Comparison of ENCODE assay signal across 14 cellular contexts in the genomic region with DNA sequence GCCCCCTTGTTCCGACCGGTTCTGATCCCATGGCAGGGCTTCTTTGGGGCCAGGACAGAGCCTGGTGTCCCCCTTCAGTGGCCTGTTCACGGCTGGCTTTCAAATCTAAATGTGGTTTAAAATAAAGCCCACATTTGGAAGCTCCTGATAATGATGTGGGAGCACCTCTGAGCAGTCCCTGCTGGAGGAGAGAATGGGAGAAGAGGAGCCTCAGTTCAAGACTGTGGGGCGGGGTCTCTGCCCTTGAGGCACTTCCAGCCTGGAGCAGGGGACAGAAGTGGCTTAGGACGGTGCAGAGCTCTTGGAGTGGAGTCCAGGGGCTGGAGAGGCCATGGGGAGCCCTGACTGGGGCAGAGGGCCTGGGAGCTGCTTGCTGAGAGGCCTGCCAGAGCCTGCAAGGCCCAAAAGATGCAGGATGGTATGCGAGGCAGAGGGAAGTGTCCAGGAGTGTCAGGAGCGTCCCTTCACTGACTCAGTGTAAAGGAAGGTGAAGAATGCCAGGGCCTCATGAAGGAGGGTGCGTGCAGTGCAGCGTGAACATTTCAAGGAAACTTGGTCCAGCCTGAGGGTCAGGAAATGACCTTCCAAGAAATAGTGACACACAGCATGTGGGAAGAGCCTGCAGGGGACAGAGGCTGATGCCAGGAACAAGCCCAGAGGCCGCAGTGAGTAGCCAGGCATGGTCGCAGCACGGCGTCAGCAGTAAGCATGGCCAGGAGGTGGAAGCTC. TPM values are rescaled to one million over a fixed set of nuclear protein-coding genes. Genes with fewer than 3 reads are reported as not detected.
DNase-seq lines count a peak whose midpoint lies in the region; ATAC-seq, FAIRE-seq and TF ChIP-seq lines count a peak whose summit lies in the region.
"Had no signal": no experiment of that assay in that cellular context is flagged by ENCODE, and none has a peak within 500 bp of the region (broad histone marks: within the 10 kb centered on the region; RNA-seq: fewer than 3 reads in every experiment).

No MANE protein-coding gene starts in this region.

- no peak overlapping the region for H2AFZ ChIP-seq in K562 (ENCODE audit: low read depth, low read length)

- peaks cover 74% of the 10 kb centered on the region for H3K36me3 Mint-ChIP-seq in CD4-positive, alpha-beta T cell (ENCODE audit: low read depth)
- peaks cover 4 to 82% (median 5%) of the 10 kb centered on the region in 3 donors for H3K36me3 Mint-ChIP-seq in CD8-positive, alpha-beta memory T cell

- ATAC-seq in K562 = no peak
- no peak for ATAC-seq in CD4-positive, alpha-beta T cell (ENCODE audit: poor library complexity)

- CTCF ChIA-PET in AG04450 (lab: Charles Lee) = interaction anchor here (1.3 to 2.2 kb wide), 3 partner anchors 19 to 49 kb away, joined by 3 to 13 read pairs (median 7); a partner anchor contains a TSS
- CTCF ChIA-PET in K562 (lab: Yijun Ruan, JAX; ENCODE audit: low intra/inter-chr PET ratio) = no interaction called here
- CTCF ChIA-PET in CD4-positive, alpha-beta T cell (lab: Charles Lee) = no interaction called here
- CTCF ChIA-PET in CD8-positive, alpha-beta memory T cell (lab: Charles Lee) = no interaction called here

- DNase-seq in AG04450 (ENCODE audit: low read depth, low spot score) = peak; percentile 46
- DNase-seq in HS-27A (ENCODE audit: low read depth) = peak; percentile 88
- DNase-seq in K562 (ENCODE audit: extremely low read depth in 1 of 4, low spot score in 3 of 4) = no peak
- peak; percentile 90 for DNase-seq in kidney glomerular epithelial cell (lab: John Stamatoyannopoulos, UW)
- DNase-seq in small intestine = no peak
- no peak for DNase-seq in CD4-positive, alpha-beta T cell
- no peak for DNase-seq in nucleus accumbens (lab: John Stamatoyannopoulos, UW)
- DNase-seq in CD8-positive, alpha-beta memory T cell = no peak
- DNase-seq: activated gamma-delta T cell, erythroblast, Karpas-422, midbrain, substantia nigra had no signal

- no peak for TF ChIP-seq RAD21 in K562 (CRISPR knock-in tag; conservative IDR thresholded peaks at IDR 0.05 in 1 of 2, IDR thresholded peaks at IDR 0.05 in 1 of 2)

- H3K4me3 ChIP-seq in AG04450 (ENCODE audit: low read depth, low read length) = no peak overlapping the region
- H3K4me3 ChIP-seq in K562 = no peak overlapping the region
- H3K4me3 ChIP-seq in small intestine (ENCODE audit: low read depth in 1 of 2, low read length in 2 of 2) = no peak overlapping the region
- no peak overlapping the region for H3K4me3 ChIP-seq in CD8-positive, alpha-beta memory T cell (ENCODE audit: low read length)

- FAIRE-seq in K562 (lab: Jason Lieb, UNC) = no peak
- FAIRE-seq in small intestine (lab: Jason Lieb, UNC) = no peak

- H3K27me3 ChIP-seq in AG04450 (ENCODE audit: control insufficient read depth, insufficient read depth, low read length) (no peaks in the 10 kb centered on the region), K562 (ENCODE audit: control insufficient read depth in 2 of 2, insufficient read depth in 2 of 2, low read length in 2 of 2) (no peaks in the 10 kb centered on the region), small intestine (ENCODE audit: control insufficient read depth in 2 of 2, insufficient read depth in 2 of 2, low read length in 2 of 2) (no peaks in the 10 kb centered on the region)
- H3K27me3 ChIP-seq in CD4-positive, alpha-beta T cell (ENCODE audit: control insufficient read depth, insufficient read depth, low read length) = no peaks in the 10 kb centered on the region
- H3K27me3 ChIP-seq in CD8-positive, alpha-beta memory T cell (ENCODE audit: insufficient read depth, low read length, poor library complexity, severe bottlenecking) = no peaks in the 10 kb centered on the region

- no peak for TF ChIP-seq POLR2A in K562 (conservative IDR thresholded peaks at IDR 0.05)

- in situ Hi-C loops in K562 (cut with MboI) = no loop called here

- peak overlapping the region in 1 of 2 experiments; percentile 48; a peak in 1 of 4 replicates for H3K9ac ChIP-seq in K562 (ENCODE audit: insufficient read depth in 1 of 2, low read depth in 2 of 2, low read length in 2 of 2)

- no peaks in the 10 kb centered on the region for H3K4me1 Mint-ChIP-seq in CD4-positive, alpha-beta T cell (ENCODE audit: low read depth)
- no peaks in the 10 kb centered on the region for H3K4me1 Mint-ChIP-seq in CD8-positive, alpha-beta memory T cell

- no peak for TF ChIP-seq EP300 in K562 (IDR thresholded peaks at IDR 0.05; ENCODE audit: low read length)

- no peak overlapping the region for H3K27ac Mint-ChIP-seq in CD4-positive, alpha-beta T cell
- peak overlapping the region in 3 of 8 donors; percentile 8 to 79 (median 63) for H3K27ac Mint-ChIP-seq in CD8-positive, alpha-beta memory T cell

- peaks cover 5% of the 10 kb centered on the region for H3K9me1 ChIP-seq in K562 (ENCODE audit: control insufficient read depth, insufficient read depth, low read length)

- intact Hi-C loops in K562 (cut with micrococcal nuclease) = no loop called here
- intact Hi-C loops in CD4-positive, alpha-beta T cell (cut with DNase I, micrococcal nuclease) = no loop called here

- H3K9me3 ChIP-seq in AG04450 (ENCODE audit: control insufficient read depth, insufficient read depth, low read length) (no peaks in the 10 kb centered on the region), K562 (replicated peaks; ENCODE audit: control insufficient read depth, insufficient read depth, low read depth, low read length) (no peaks in the 10 kb centered on the region), small intestine (ENCODE audit: control insufficient read depth, low read depth) (no peaks in the 10 kb centered on the region)
- H3K9me3 ChIP-seq in CD4-positive, alpha-beta T cell (ENCODE audit: control insufficient read depth, low read length) = no peaks in the 10 kb centered on the region
- H3K9me3 ChIP-seq in CD8-positive, alpha-beta memory T cell (ENCODE audit: low read length) = no peaks in the 10 kb centered on the region

- no peak for TF ChIP-seq CTCF in AG04450 (IDR thresholded peaks at IDR 0.05; ENCODE audit: low read depth, low read length)
- no peak for TF ChIP-seq CTCF in K562 (IDR thresholded peaks at IDR 0.05 in 2 of 3, conservative IDR thresholded peaks at IDR 0.05 in 1 of 3; ENCODE audit: insufficient read depth in 2 of 3, low read depth in 1 of 3, low read length in 3 of 3)
- no peak for TF ChIP-seq CTCF in CD4-positive, alpha-beta T cell (IDR thresholded peaks at IDR 0.05)

- BruUV-seq in K562 (replicated peaks; lab: Mats Ljungman, UMichigan) = no TSS peak

- H3K4me2 ChIP-seq in K562 (ENCODE audit: insufficient read depth, low read length) = no peak overlapping the region

- H3K27ac ChIP-seq in AG04450 (ENCODE audit: low read depth, low read length) (peak overlapping the region; percentile 87), K562 (ENCODE audit: extremely low read depth, low read depth, low read length) (no peak overlapping the region), small intestine (ENCODE audit: low read depth in 1 of 2, low read length in 1 of 2) (no peak overlapping the region)
- no peak overlapping the region for H3K27ac ChIP-seq in CD4-positive, alpha-beta T cell (ENCODE audit: low read depth, low read length)
- H3K27ac ChIP-seq in CD8-positive, alpha-beta memory T cell (ENCODE audit: low read depth, low read length) = no peak overlapping the region
- H3K27ac ChIP-seq: VCaP had no signal

- no peaks in the 10 kb centered on the region for H3K27me3 Mint-ChIP-seq in CD4-positive, alpha-beta T cell
- no peaks in the 10 kb centered on the region for H3K27me3 Mint-ChIP-seq in CD8-positive, alpha-beta memory T cell

- H3K9me3 Mint-ChIP-seq in CD4-positive, alpha-beta T cell = no peaks in the 10 kb centered on the region
- no peaks in the 10 kb centered on the region for H3K9me3 Mint-ChIP-seq in CD8-positive, alpha-beta memory T cell

- H3K79me2 ChIP-seq in K562 (ENCODE audit: control insufficient read depth, insufficient read depth, low read length) = 0 out of 3 replicates have a peak, but pooled peaks cover 3% of the 10 kb centered on the region

- H3K4me1 ChIP-seq in K562 (replicated peaks in 1 of 2; ENCODE audit: control insufficient read depth in 2 of 2, insufficient read depth in 2 of 2, low read length in 2 of 2) = peaks cover 4 to 14% of the 10 kb centered on the region in 2 experiments; a peak in 3 of 5 replicates
- no peaks in the 10 kb centered on the region for H3K4me1 ChIP-seq in small intestine (ENCODE audit: control insufficient read depth in 2 of 2, insufficient read depth in 1 of 2, low read depth in 1 of 2, low read length in 1 of 2)
- no peaks in the 10 kb centered on the region for H3K4me1 ChIP-seq in CD8-positive, alpha-beta memory T cell (ENCODE audit: insufficient read depth, low read length)

- H4K20me1 ChIP-seq in K562 (replicated peaks; ENCODE audit: control insufficient read depth, insufficient read depth, low read length) = peaks cover 3% of the 10 kb centered on the region; the same call in 1 of the 2 replicates

- no peak overlapping the region for H3K4me3 Mint-ChIP-seq in CD4-positive, alpha-beta T cell
- H3K4me3 Mint-ChIP-seq in CD8-positive, alpha-beta memory T cell = no peak overlapping the region

- WGBS in K562 (ENCODE audit: insufficient coverage, low coverage, missing lambda C conversion rate) = 86% methylated on average over 11 of the region's 13 CpGs
- WGBS in small intestine, 3 donors = 85 to 92% (median 89%) methylated on average over 13 of the region's 13 CpGs

- H3K36me3 ChIP-seq in K562 (ENCODE audit: control insufficient read depth, insufficient read depth, low read length) (peaks cover 95% of the 10 kb centered on the region), small intestine (ENCODE audit: control insufficient read depth in 2 of 2, insufficient read depth in 2 of 2, low read length in 2 of 2) (peaks cover 5 to 20% of the 10 kb centered on the region in 2 donors)
- H3K36me3 ChIP-seq in CD8-positive, alpha-beta memory T cell (ENCODE audit: insufficient read depth, low read length) = peaks cover 5% of the 10 kb centered on the region

- POLR2A ChIA-PET in AG04450 (lab: Yijun Ruan, JAX) (interaction anchor here (0.6 to 0.7 kb wide), 2 partner anchors 10 to 13 kb away, joined by 3 read pairs; no protein-coding TSS in a partner anchor), K562 (lab: Yijun Ruan, JAX) (interaction anchor here (0.6 to 1.0 kb wide), 3 partner anchors 13 to 23 kb away, joined by 3 to 4 read pairs (median 4); a partner anchor contains a TSS)
- POLR2A ChIA-PET in CD4-positive, alpha-beta T cell (lab: Charles Lee) = no interaction called here
- POLR2A ChIA-PET in CD8-positive, alpha-beta memory T cell (lab: Charles Lee) = no interaction called here

RNA-seq across cellular contexts. Expression of a gene that starts 21.1 kb away (rescaled TPM):
- polyA plus RNA-seq in AG04450 (2011; rRNA removed) (6.4 and 6.5 TPM in 2 replicates), K562 (2011; rRNA removed) (3.8 and 4.2 TPM in 2 replicates), K562 (2014; fragmentation: Illumina TruSeq; extraction: Trizol) (9.2 and 11.8 TPM in 2 replicates), K562 (2014; fragmentation: Nextera tagmentation; extraction: Ambion mirVana) (under 1 TPM; 0.55 to 0.81 TPM), K562 (2014; rRNA removed) (7.4 and 7.7 TPM in 2 replicates), small intestine (10 to 100 TPM; 13.5 to 14.7 (median 14.5) TPM)
- polyA minus RNA-seq in AG04450 (2011; rRNA and poly(A)+ RNA removed) = 5.7 and 6.0 TPM in 2 replicates
- total RNA-seq in K562 (2011; cell fraction: chromatin; rRNA removed; ENCODE audit: low replicate concordance) = 12.9 and 18.0 TPM in 2 replicates
- total RNA-seq in K562 (2011; cell fraction: nucleolus; rRNA removed) = 10.0 and 11.0 TPM in 2 replicates
- 11.2 and 11.5 TPM in 2 replicates for total RNA-seq in K562 (2011; cell fraction: nucleoplasm; rRNA removed)
- total RNA-seq in K562 (2014; rRNA removed) (8.6 and 11.5 TPM in 2 replicates), K562 (2014; rRNA removed; fragmentation: Illumina TruSeq; extraction: Trizol) (6.3 and 7.5 TPM in 2 replicates), K562 (2015; rRNA removed; fragmentation: Illumina TruSeq; extraction: Trizol) (10.4 and 10.9 TPM in 2 replicates), K562 (2021) (11.9 and 12.2 TPM in 2 replicates)
- 4.6 and 5.4 TPM in 2 replicates for polyA plus RNA-seq in K562 (2011; cell fraction: cytosol; rRNA removed)
- 4.7 and 8.2 TPM in 2 replicates for polyA plus RNA-seq in K562 (2011; cell fraction: nucleus; rRNA removed)
- 10.8 and 12.4 TPM in 2 replicates for polyA plus RNA-seq in K562 (2012)
- polyA minus RNA-seq in K562 (2011; rRNA and poly(A)+ RNA removed) = 4.9 and 5.9 TPM in 2 replicates
- polyA minus RNA-seq in K562 (2011; cell fraction: cytosol; rRNA and poly(A)+ RNA removed) = 5.5 and 5.6 TPM in 2 replicates
- 3.8 and 6.1 TPM in 2 replicates for polyA minus RNA-seq in K562 (2011; cell fraction: nucleus; rRNA and poly(A)+ RNA removed)
- 10 to 100 TPM; 41.5 to 44.6 TPM for total RNA-seq in CD4-positive, alpha-beta T cell
- total RNA-seq in CD8-positive, alpha-beta memory T cell = 10 to 100 TPM; 15.8 to 16.0 TPM
- polyA plus RNA-seq in CD8-positive, alpha-beta memory T cell = 6.0 TPM

RNA-seq across cellular contexts. Expression of a gene that starts 45.8 kb away (rescaled TPM):
- polyA plus RNA-seq in AG04450 (2011; rRNA removed) (34.5 and 39.4 TPM in 2 replicates), K562 (2011; rRNA removed) (34.9 and 43.4 TPM in 2 replicates), K562 (2014; fragmentation: Illumina TruSeq; extraction: Trizol) (87.3 and 88.7 TPM in 2 replicates), K562 (2014; fragmentation: Nextera tagmentation; extraction: Ambion mirVana) (100 to 1,000 TPM; 125 to 192 TPM), K562 (2014; rRNA removed) (64.3 and 65.9 TPM in 2 replicates), small intestine (10 to 100 TPM; 27.6 to 36.8 (median 27.7) TPM)
- 16.2 and 20.5 TPM in 2 replicates for polyA minus RNA-seq in AG04450 (2011; rRNA and poly(A)+ RNA removed)
- total RNA-seq in K562 (2011; cell fraction: chromatin; rRNA removed; ENCODE audit: low replicate concordance) = 36.2 and 43.9 TPM in 2 replicates
- 32.4 and 37.0 TPM in 2 replicates for total RNA-seq in K562 (2011; cell fraction: nucleolus; rRNA removed)
- total RNA-seq in K562 (2011; cell fraction: nucleoplasm; rRNA removed) = 41.4 and 49.8 TPM in 2 replicates
- total RNA-seq in K562 (2014; rRNA removed) (72.5 and 99.5 TPM in 2 replicates), K562 (2014; rRNA removed; fragmentation: Illumina TruSeq; extraction: Trizol) (86.6 and 90.2 TPM in 2 replicates), K562 (2015; rRNA removed; fragmentation: Illumina TruSeq; extraction: Trizol) (77.4 and 84.4 TPM in 2 replicates), K562 (2021) (59.7 and 63.7 TPM in 2 replicates)
- polyA plus RNA-seq in K562 (2011; cell fraction: cytosol; rRNA removed) = 16.6 and 26.2 TPM in 2 replicates
- 16.0 and 19.8 TPM in 2 replicates for polyA plus RNA-seq in K562 (2011; cell fraction: nucleus; rRNA removed)
- polyA plus RNA-seq in K562 (2012) = 23.4 and 48.5 TPM in 2 replicates
- 59.1 and 61.5 TPM in 2 replicates for polyA minus RNA-seq in K562 (2011; rRNA and poly(A)+ RNA removed)
- polyA minus RNA-seq in K562 (2011; cell fraction: cytosol; rRNA and poly(A)+ RNA removed) = 21.3 and 24.2 TPM in 2 replicates
- polyA minus RNA-seq in K562 (2011; cell fraction: nucleus; rRNA and poly(A)+ RNA removed) = 18.3 and 25.0 TPM in 2 replicates
- 10 to 100 TPM; 55.6 to 58.6 TPM for total RNA-seq in CD4-positive, alpha-beta T cell
- total RNA-seq in CD8-positive, alpha-beta memory T cell = 10 to 100 TPM; 94.0 to 94.5 TPM
- polyA plus RNA-seq in CD8-positive, alpha-beta memory T cell = 54.8 TPM

Comparison
In these comparisons a context has a peak if more than half of its experiments do, and no peak if none do; other contexts are left out.
1. DNase-seq: peak in AG04450 (single experiment), HS-27A (single experiment) and kidney glomerular epithelial cell (single experiment); none in K562 (0 of 4), small intestine (single experiment), CD4-positive, alpha-beta T cell (0 of 10), nucleus accumbens (0 of 56) and CD8-positive, alpha-beta memory T cell (0 of 5).
2. POLR2A ChIA-PET loops: an anchor here in AG04450 (0.6 to 0.7 kb wide) and K562 (0.6 to 1.0 kb wide); none called in CD4-positive, alpha-beta T cell and CD8-positive, alpha-beta memory T cell.